1 cellular context compared by ENCODE assay signal in the genomic region with DNA sequence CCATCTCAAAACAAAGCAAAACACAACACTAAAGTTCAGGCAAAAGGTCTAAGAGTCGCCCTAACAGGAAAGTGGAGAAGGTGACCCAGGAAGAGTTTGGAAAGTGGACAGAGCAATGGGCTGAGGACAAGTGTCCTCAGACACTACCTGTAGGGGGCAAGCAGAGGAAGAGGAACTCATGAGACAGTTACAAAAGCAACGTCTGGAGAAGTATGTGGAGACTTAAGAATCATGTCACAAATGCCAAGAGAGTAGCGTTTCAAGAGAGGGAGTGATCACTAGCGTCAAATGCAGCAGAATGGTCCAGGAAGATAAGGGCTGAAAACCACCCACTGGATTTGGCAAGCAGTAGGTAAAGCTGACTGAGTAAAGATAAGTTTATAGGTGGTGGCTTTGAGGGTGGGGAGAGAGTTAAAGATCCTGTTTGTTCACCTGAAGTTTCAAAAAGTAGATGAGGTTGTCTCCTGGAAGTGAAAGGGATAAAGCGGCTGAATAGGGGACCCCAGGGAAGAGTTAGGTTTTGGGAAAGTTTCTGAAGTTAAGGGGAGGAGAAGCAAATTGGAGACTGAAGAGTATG.
A peak's percentile ranks its signal among the peaks of the same experiment; 100 is the strongest.
TF ChIP-seq lines count a peak whose summit lies in the region.

No MANE protein-coding gene starts in this region.

TF ChIP-seq in K562, 482 proteins besides CTCF, POLR2A, EP300 and RAD21 (continued from another document and continues in another):
- TF ChIP-seq, protein P1, sequence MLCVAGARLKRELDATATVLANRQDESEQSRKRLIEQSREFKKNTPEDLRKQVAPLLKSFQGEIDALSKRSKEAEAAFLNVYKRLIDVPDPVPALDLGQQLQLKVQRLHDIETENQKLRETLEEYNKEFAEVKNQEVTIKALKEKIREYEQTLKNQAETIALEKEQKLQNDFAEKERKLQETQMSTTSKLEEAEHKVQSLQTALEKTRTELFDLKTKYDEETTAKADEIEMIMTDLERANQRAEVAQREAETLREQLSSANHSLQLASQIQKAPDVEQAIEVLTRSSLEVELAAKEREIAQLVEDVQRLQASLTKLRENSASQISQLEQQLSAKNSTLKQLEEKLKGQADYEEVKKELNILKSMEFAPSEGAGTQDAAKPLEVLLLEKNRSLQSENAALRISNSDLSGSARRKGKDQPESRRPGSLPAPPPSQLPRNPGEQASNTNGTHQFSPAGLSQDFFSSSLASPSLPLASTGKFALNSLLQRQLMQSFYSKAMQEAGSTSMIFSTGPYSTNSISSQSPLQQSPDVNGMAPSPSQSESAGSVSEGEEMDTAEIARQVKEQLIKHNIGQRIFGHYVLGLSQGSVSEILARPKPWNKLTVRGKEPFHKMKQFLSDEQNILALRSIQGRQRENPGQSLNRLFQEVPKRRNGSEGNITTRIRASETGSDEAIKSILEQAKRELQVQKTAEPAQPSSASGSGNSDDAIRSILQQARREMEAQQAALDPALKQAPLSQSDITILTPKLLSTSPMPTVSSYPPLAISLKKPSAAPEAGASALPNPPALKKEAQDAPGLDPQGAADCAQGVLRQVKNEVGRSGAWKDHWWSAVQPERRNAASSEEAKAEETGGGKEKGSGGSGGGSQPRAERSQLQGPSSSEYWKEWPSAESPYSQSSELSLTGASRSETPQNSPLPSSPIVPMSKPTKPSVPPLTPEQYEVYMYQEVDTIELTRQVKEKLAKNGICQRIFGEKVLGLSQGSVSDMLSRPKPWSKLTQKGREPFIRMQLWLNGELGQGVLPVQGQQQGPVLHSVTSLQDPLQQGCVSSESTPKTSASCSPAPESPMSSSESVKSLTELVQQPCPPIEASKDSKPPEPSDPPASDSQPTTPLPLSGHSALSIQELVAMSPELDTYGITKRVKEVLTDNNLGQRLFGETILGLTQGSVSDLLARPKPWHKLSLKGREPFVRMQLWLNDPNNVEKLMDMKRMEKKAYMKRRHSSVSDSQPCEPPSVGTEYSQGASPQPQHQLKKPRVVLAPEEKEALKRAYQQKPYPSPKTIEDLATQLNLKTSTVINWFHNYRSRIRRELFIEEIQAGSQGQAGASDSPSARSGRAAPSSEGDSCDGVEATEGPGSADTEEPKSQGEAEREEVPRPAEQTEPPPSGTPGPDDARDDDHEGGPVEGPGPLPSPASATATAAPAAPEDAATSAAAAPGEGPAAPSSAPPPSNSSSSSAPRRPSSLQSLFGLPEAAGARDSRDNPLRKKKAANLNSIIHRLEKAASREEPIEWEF (CRISPR knock-in tag; IDR thresholded peaks at IDR 0.05) = no peak
- TF ChIP-seq, protein P2, sequence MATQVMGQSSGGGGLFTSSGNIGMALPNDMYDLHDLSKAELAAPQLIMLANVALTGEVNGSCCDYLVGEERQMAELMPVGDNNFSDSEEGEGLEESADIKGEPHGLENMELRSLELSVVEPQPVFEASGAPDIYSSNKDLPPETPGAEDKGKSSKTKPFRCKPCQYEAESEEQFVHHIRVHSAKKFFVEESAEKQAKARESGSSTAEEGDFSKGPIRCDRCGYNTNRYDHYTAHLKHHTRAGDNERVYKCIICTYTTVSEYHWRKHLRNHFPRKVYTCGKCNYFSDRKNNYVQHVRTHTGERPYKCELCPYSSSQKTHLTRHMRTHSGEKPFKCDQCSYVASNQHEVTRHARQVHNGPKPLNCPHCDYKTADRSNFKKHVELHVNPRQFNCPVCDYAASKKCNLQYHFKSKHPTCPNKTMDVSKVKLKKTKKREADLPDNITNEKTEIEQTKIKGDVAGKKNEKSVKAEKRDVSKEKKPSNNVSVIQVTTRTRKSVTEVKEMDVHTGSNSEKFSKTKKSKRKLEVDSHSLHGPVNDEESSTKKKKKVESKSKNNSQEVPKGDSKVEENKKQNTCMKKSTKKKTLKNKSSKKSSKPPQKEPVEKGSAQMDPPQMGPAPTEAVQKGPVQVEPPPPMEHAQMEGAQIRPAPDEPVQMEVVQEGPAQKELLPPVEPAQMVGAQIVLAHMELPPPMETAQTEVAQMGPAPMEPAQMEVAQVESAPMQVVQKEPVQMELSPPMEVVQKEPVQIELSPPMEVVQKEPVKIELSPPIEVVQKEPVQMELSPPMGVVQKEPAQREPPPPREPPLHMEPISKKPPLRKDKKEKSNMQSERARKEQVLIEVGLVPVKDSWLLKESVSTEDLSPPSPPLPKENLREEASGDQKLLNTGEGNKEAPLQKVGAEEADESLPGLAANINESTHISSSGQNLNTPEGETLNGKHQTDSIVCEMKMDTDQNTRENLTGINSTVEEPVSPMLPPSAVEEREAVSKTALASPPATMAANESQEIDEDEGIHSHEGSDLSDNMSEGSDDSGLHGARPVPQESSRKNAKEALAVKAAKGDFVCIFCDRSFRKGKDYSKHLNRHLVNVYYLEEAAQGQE (CRISPR knock-in tag; IDR thresholded peaks at IDR 0.05; ENCODE audit: low read depth) = no peak
- TF ChIP-seq, protein P3, sequence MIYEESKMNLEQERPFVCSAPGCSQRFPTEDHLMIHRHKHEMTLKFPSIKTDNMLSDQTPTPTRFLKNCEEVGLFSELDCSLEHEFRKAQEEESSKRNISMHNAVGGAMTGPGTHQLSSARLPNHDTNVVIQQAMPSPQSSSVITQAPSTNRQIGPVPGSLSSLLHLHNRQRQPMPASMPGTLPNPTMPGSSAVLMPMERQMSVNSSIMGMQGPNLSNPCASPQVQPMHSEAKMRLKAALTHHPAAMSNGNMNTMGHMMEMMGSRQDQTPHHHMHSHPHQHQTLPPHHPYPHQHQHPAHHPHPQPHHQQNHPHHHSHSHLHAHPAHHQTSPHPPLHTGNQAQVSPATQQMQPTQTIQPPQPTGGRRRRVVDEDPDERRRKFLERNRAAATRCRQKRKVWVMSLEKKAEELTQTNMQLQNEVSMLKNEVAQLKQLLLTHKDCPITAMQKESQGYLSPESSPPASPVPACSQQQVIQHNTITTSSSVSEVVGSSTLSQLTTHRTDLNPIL (CRISPR knock-in tag; IDR thresholded peaks at IDR 0.05) = no peak
- peak; percentile 68; the same call in 1 of the 2 replicates for TF ChIP-seq TRIM28 (IDR thresholded peaks at IDR 0.05)
- TF ChIP-seq ZNF197 (CRISPR knock-in tag; IDR thresholded peaks at IDR 0.05; ENCODE audit: low read depth) = no peak
- TF ChIP-seq ZBTB43 (CRISPR knock-in tag; IDR thresholded peaks at IDR 0.05) = no peak
- no peak for TF ChIP-seq LARP7 (IDR thresholded peaks at IDR 0.05)
- TF ChIP-seq, protein P4, sequence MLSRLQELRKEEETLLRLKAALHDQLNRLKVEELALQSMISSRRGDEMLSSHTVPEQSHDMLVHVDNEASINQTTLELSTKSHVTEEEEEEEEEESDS (CRISPR knock-in tag; IDR thresholded peaks at IDR 0.05) = no peak
- no peak for TF ChIP-seq ZFP91 (CRISPR knock-in tag; IDR thresholded peaks at IDR 0.05)
- no peak for TF ChIP-seq NFRKB (IDR thresholded peaks at IDR 0.05; ENCODE audit: low read depth)
- TF ChIP-seq CHAMP1 (IDR thresholded peaks at IDR 0.05) = peak; percentile 91
- TF ChIP-seq CBFA2T2 (conservative IDR thresholded peaks at IDR 0.05) = peak; percentile 99
- 0 out of 4 replicates have a peak, but pooled peaks of 1 of the 2 experiments have one; percentile 17 for TF ChIP-seq CSDE1 (IDR thresholded peaks at IDR 0.05)
- no peak; the same call in 1 of the 2 replicates for TF ChIP-seq MEF2A (IDR thresholded peaks at IDR 0.05; ENCODE audit: control insufficient read depth, low read depth, low read length)
- TF ChIP-seq CHD7 (IDR thresholded peaks at IDR 0.05; ENCODE audit: low read depth, low read length) = no peak
- TF ChIP-seq DDX20 (tag; IDR thresholded peaks at IDR 0.05; ENCODE audit: low read depth) = no peak
- peak; percentile 87 to 96; a peak in 3 of 4 replicates for TF ChIP-seq HDAC1 (IDR thresholded peaks at IDR 0.05)
- peak; percentile 57 for TF ChIP-seq ZNF316 (IDR thresholded peaks at IDR 0.05)
